ENCODE assay signal across 1 cellular context in the genomic region with DNA sequence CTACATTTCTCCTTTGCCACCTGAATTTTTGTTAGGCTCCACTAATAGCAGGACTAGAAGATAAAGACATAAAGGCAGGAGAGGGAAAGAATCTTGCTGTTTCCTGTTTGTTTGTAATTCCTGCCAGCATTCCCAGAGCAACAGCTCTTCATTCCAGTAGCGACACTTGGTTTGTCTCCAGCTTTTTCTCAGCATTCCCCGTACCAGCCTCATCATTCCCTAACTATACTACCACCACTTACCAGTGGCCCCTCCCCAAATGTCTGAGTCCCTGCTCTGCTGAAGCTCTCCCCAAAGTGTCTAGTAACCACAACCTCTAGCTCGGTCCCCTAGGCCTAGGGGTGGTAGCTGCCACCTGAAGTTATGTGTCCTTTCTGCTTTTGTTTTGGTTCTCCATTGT.
TF ChIP-seq lines count a peak whose summit lies in the region.

No MANE protein-coding gene starts in this region.

TF ChIP-seq in GM23338, 12 proteins besides CTCF, POLR2A, EP300 and RAD21:
- TF ChIP-seq, protein P1, sequence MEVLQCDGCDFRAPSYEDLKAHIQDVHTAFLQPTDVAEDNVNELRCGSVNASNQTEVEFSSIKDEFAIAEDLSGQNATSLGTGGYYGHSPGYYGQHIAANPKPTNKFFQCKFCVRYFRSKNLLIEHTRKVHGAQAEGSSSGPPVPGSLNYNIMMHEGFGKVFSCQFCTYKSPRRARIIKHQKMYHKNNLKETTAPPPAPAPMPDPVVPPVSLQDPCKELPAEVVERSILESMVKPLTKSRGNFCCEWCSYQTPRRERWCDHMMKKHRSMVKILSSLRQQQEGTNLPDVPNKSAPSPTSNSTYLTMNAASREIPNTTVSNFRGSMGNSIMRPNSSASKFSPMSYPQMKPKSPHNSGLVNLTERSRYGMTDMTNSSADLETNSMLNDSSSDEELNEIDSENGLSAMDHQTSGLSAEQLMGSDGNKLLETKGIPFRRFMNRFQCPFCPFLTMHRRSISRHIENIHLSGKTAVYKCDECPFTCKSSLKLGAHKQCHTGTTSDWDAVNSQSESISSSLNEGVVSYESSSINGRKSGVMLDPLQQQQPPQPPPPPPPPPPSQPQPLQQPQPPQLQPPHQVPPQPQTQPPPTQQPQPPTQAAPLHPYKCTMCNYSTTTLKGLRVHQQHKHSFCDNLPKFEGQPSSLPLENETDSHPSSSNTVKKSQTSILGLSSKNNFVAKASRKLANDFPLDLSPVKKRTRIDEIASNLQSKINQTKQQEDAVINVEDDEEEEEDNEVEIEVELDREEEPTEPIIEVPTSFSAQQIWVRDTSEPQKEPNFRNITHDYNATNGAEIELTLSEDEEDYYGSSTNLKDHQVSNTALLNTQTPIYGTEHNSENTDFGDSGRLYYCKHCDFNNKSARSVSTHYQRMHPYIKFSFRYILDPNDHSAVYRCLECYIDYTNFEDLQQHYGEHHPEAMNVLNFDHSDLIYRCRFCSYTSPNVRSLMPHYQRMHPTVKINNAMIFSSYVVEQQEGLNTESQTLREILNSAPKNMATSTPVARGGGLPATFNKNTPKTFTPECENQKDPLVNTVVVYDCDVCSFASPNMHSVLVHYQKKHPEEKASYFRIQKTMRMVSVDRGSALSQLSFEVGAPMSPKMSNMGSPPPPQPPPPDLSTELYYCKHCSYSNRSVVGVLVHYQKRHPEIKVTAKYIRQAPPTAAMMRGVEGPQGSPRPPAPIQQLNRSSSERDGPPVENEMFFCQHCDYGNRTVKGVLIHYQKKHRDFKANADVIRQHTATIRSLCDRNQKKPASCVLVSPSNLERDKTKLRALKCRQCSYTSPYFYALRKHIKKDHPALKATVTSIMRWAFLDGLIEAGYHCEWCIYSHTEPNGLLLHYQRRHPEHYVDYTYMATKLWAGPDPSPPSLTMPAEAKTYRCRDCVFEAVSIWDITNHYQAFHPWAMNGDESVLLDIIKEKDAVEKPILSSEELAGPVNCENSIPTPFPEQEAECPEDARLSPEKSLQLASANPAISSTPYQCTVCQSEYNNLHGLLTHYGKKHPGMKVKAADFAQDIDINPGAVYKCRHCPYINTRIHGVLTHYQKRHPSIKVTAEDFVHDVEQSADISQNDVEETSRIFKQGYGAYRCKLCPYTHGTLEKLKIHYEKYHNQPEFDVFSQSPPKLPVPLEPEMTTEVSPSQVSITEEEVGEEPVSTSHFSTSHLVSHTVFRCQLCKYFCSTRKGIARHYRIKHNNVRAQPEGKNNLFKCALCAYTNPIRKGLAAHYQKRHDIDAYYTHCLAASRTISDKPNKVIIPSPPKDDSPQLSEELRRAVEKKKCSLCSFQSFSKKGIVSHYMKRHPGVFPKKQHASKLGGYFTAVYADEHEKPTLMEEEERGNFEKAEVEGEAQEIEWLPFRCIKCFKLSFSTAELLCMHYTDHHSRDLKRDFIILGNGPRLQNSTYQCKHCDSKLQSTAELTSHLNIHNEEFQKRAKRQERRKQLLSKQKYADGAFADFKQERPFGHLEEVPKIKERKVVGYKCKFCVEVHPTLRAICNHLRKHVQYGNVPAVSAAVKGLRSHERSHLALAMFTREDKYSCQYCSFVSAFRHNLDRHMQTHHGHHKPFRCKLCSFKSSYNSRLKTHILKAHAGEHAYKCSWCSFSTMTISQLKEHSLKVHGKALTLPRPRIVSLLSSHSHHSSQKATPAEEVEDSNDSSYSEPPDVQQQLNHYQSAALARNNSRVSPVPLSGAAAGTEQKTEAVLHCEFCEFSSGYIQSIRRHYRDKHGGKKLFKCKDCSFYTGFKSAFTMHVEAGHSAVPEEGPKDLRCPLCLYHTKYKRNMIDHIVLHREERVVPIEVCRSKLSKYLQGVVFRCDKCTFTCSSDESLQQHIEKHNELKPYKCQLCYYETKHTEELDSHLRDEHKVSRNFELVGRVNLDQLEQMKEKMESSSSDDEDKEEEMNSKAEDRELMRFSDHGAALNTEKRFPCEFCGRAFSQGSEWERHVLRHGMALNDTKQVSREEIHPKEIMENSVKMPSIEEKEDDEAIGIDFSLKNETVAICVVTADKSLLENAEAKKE (CRISPR knock-in tag; IDR thresholded peaks at IDR 0.05): no peak
- no peak for TF ChIP-seq CREB1 (CRISPR knock-in tag; IDR thresholded peaks at IDR 0.05; ENCODE audit: low read depth)
- TF ChIP-seq, protein P2, sequence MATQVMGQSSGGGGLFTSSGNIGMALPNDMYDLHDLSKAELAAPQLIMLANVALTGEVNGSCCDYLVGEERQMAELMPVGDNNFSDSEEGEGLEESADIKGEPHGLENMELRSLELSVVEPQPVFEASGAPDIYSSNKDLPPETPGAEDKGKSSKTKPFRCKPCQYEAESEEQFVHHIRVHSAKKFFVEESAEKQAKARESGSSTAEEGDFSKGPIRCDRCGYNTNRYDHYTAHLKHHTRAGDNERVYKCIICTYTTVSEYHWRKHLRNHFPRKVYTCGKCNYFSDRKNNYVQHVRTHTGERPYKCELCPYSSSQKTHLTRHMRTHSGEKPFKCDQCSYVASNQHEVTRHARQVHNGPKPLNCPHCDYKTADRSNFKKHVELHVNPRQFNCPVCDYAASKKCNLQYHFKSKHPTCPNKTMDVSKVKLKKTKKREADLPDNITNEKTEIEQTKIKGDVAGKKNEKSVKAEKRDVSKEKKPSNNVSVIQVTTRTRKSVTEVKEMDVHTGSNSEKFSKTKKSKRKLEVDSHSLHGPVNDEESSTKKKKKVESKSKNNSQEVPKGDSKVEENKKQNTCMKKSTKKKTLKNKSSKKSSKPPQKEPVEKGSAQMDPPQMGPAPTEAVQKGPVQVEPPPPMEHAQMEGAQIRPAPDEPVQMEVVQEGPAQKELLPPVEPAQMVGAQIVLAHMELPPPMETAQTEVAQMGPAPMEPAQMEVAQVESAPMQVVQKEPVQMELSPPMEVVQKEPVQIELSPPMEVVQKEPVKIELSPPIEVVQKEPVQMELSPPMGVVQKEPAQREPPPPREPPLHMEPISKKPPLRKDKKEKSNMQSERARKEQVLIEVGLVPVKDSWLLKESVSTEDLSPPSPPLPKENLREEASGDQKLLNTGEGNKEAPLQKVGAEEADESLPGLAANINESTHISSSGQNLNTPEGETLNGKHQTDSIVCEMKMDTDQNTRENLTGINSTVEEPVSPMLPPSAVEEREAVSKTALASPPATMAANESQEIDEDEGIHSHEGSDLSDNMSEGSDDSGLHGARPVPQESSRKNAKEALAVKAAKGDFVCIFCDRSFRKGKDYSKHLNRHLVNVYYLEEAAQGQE (IDR thresholded peaks at IDR 0.05; ENCODE audit: unreplicated experiment): no peak
- no peak for TF ChIP-seq ZNF114 (CRISPR knock-in tag; IDR thresholded peaks at IDR 0.05)
- no peak for TF ChIP-seq EZH2 (IDR thresholded peaks at IDR 0.05; ENCODE audit: low read depth, unreplicated experiment)
- TF ChIP-seq, protein P3, sequence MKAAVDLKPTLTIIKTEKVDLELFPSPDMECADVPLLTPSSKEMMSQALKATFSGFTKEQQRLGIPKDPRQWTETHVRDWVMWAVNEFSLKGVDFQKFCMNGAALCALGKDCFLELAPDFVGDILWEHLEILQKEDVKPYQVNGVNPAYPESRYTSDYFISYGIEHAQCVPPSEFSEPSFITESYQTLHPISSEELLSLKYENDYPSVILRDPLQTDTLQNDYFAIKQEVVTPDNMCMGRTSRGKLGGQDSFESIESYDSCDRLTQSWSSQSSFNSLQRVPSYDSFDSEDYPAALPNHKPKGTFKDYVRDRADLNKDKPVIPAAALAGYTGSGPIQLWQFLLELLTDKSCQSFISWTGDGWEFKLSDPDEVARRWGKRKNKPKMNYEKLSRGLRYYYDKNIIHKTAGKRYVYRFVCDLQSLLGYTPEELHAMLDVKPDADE (IDR thresholded peaks at IDR 0.05): no peak
- no peak for TF ChIP-seq STAT1 (IDR thresholded peaks at IDR 0.05; ENCODE audit: unreplicated experiment)
- TF ChIP-seq NANOG (IDR thresholded peaks at IDR 0.05; ENCODE audit: borderline replicate concordance): no peak
- no peak for TF ChIP-seq JUNB (IDR thresholded peaks at IDR 0.05; ENCODE audit: unreplicated experiment)
- TF ChIP-seq EZH2phosphoT487 (IDR thresholded peaks at IDR 0.05; ENCODE audit: unreplicated experiment): no peak
- TF ChIP-seq POLR2AphosphoS5 (IDR thresholded peaks at IDR 0.05; ENCODE audit: low read depth): no peak
- no peak for TF ChIP-seq ZNF331 (CRISPR knock-in tag; IDR thresholded peaks at IDR 0.05; ENCODE audit: low read depth)
TF ChIP-seq in GM23338: peak in this region for 0.
